In the genomic region with DNA sequence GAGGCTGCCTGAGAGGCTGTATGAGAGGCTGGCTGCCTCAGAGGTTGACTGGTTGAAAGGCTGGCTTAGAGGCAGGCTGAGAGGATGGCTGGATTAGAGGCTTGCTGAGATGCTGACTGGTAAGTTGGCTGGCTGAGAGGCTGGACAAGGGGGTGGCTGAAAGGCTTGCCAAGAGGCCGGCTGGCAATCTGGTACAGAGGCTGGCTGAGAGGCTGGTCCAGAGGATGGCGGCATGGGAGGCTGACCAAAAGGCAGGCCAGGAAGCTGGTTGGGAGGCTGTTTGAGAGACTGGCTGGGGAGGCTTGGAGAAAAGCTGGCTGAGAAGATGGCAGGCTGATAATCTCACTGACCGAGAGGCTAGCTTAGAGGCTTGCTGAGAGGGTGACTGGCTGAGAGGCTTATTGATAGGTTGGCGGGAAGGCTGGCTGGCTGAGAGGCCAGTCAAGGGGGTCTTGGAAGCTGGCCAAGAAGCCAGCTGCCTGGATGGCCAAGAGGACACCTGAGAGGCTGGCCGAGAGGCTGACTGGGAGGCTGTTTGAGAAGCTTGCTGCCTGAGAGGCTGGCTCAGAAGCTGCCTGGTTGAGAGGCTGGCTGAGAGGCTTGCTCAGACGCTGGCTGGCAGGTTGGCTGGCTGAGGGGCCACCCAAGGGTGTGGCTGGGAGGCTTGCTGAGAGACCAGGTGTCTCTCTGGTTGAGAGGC, we compare ENCODE assay signal across 1 cellular context.
TF ChIP-seq lines count a peak whose summit lies in the region.

No MANE protein-coding gene starts in this region.

TF ChIP-seq in HepG2, 621 proteins besides CTCF, POLR2A, EP300 and RAD21 (continued from another document and continues in another):
- no peak for TF ChIP-seq TBL1XR1 (IDR thresholded peaks at IDR 0.05; ENCODE audit: borderline replicate concordance, low read length, partially characterized antibody)
- TF ChIP-seq RFXANK (CRISPR knock-in tag; IDR thresholded peaks at IDR 0.05), result no peak
- TF ChIP-seq ZNF468 (CRISPR knock-in tag; IDR thresholded peaks at IDR 0.05), result no peak
- 0 out of 2 replicates have a peak, but pooled peaks have one; percentile 32 for TF ChIP-seq FOXO1 (CRISPR knock-in tag; IDR thresholded peaks at IDR 0.05)
- no peak for TF ChIP-seq RBAK (CRISPR knock-in tag; IDR thresholded peaks at IDR 0.05)
- TF ChIP-seq, protein P1, sequence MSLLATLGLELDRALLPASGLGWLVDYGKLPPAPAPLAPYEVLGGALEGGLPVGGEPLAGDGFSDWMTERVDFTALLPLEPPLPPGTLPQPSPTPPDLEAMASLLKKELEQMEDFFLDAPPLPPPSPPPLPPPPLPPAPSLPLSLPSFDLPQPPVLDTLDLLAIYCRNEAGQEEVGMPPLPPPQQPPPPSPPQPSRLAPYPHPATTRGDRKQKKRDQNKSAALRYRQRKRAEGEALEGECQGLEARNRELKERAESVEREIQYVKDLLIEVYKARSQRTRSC (CRISPR knock-in tag; IDR thresholded peaks at IDR 0.05; ENCODE audit: low read depth), result no peak
- TF ChIP-seq, protein P2, sequence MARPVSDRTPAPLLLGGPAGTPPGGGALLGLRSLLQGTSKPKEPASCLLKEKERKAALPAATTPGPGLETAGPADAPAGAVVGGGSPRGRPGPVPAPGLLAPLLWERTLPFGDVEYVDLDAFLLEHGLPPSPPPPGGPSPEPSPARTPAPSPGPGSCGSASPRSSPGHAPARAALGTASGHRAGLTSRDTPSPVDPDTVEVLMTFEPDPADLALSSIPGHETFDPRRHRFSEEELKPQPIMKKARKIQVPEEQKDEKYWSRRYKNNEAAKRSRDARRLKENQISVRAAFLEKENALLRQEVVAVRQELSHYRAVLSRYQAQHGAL (CRISPR knock-in tag; IDR thresholded peaks at IDR 0.05; ENCODE audit: not compliant biosample characterization), result no peak
- no peak for TF ChIP-seq NPAS2 (CRISPR knock-in tag; IDR thresholded peaks at IDR 0.05; ENCODE audit: borderline replicate concordance)
- TF ChIP-seq, protein P3, sequence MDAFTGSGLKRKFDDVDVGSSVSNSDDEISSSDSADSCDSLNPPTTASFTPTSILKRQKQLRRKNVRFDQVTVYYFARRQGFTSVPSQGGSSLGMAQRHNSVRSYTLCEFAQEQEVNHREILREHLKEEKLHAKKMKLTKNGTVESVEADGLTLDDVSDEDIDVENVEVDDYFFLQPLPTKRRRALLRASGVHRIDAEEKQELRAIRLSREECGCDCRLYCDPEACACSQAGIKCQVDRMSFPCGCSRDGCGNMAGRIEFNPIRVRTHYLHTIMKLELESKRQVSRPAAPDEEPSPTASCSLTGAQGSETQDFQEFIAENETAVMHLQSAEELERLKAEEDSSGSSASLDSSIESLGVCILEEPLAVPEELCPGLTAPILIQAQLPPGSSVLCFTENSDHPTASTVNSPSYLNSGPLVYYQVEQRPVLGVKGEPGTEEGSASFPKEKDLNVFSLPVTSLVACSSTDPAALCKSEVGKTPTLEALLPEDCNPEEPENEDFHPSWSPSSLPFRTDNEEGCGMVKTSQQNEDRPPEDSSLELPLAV (CRISPR knock-in tag; conservative IDR thresholded peaks at IDR 0.05; ENCODE audit: low read depth), result no peak
- TF ChIP-seq ZFYVE20 (CRISPR knock-in tag; IDR thresholded peaks at IDR 0.05; ENCODE audit: borderline replicate concordance, low read depth), result no peak
- TF ChIP-seq TGIF2 (CRISPR knock-in tag; IDR thresholded peaks at IDR 0.05), result no peak
- no peak for TF ChIP-seq ZNF264 (CRISPR knock-in tag; IDR thresholded peaks at IDR 0.05)
- 0 out of 4 replicates have a peak, but pooled peaks of 1 of the 2 experiments have one; percentile 2 for TF ChIP-seq NR2F1 (CRISPR knock-in tag; IDR thresholded peaks at IDR 0.05)
- no peak; the same call in 1 of the 2 replicates for TF ChIP-seq ZNF567 (CRISPR knock-in tag; IDR thresholded peaks at IDR 0.05; ENCODE audit: borderline replicate concordance)
- TF ChIP-seq ZBTB20 (CRISPR knock-in tag; IDR thresholded peaks at IDR 0.05; ENCODE audit: borderline replicate concordance, low read depth), result no peak
- no peak for TF ChIP-seq MAZ (IDR thresholded peaks at IDR 0.05; ENCODE audit: borderline replicate concordance, low read depth, low read length)
- TF ChIP-seq MAZ (CRISPR knock-in tag; IDR thresholded peaks at IDR 0.05; ENCODE audit: low read depth), result no peak
- peak; percentile 31; the same call in 1 of the 2 replicates for TF ChIP-seq ZFX (CRISPR knock-in tag; IDR thresholded peaks at IDR 0.05; ENCODE audit: low read depth)
- 0 out of 2 replicates have a peak, but pooled peaks have one; percentile 44 for TF ChIP-seq ZNF549 (CRISPR knock-in tag; IDR thresholded peaks at IDR 0.05)
- no peak for TF ChIP-seq ZNF883 (CRISPR knock-in tag; IDR thresholded peaks at IDR 0.05; ENCODE audit: not compliant biosample characterization)
- TF ChIP-seq TRIM24 (CRISPR knock-in tag; IDR thresholded peaks at IDR 0.05), result no peak
- no peak for TF ChIP-seq FOXK1 (CRISPR knock-in tag; IDR thresholded peaks at IDR 0.05; ENCODE audit: borderline replicate concordance, low read depth)
- no peak for TF ChIP-seq FOXP1 (IDR thresholded peaks at IDR 0.05)
- TF ChIP-seq FOXP1 (CRISPR knock-in tag; IDR thresholded peaks at IDR 0.05), result no peak
- no peak for TF ChIP-seq ZC3H13 (CRISPR knock-in tag; IDR thresholded peaks at IDR 0.05)
- TF ChIP-seq RARG (CRISPR knock-in tag; IDR thresholded peaks at IDR 0.05; ENCODE audit: low read depth), result no peak
- no peak for TF ChIP-seq ATF7-NPFF (CRISPR knock-in tag; IDR thresholded peaks at IDR 0.05; ENCODE audit: low read depth)
- TF ChIP-seq ZNF703 (CRISPR knock-in tag; IDR thresholded peaks at IDR 0.05; ENCODE audit: borderline replicate concordance), result 0 out of 2 replicates have a peak, but pooled peaks have one; percentile 9
- no peak for TF ChIP-seq ZFP36L2 (CRISPR knock-in tag; IDR thresholded peaks at IDR 0.05)
- no peak for TF ChIP-seq CC2D1A (CRISPR knock-in tag; IDR thresholded peaks at IDR 0.05)
- 0 out of 2 replicates have a peak, but pooled peaks have one; percentile 36 for TF ChIP-seq GLI4 (CRISPR knock-in tag; IDR thresholded peaks at IDR 0.05; ENCODE audit: borderline replicate concordance)
- TF ChIP-seq, protein P4, sequence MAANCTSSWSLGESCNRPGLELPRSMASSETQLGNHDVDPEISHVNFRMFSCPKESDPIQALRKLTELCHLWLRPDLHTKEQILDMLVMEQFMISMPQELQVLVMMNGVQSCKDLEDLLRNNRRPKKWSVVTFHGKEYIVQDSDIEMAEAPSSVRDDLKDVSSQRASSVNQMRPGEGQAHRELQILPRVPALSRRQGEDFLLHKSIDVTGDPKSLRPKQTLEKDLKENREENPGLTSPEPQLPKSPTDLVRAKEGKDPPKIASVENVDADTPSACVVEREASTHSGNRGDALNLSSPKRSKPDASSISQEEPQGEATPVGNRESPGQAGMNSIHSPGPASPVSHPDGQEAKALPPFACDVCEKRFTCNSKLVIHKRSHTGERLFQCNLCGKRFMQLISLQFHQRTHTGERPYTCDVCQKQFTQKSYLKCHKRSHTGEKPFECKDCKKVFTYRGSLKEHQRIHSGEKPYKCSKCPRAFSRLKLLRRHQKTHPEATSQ (CRISPR knock-in tag; IDR thresholded peaks at IDR 0.05; ENCODE audit: borderline replicate concordance), result no peak
- TF ChIP-seq BORCS8-MEF2B (CRISPR knock-in tag; IDR thresholded peaks at IDR 0.05), result no peak; the same call in 1 of the 2 replicates
- TF ChIP-seq CBX1 (IDR thresholded peaks at IDR 0.05; ENCODE audit: low read depth), result no peak
- TF ChIP-seq, protein P5, sequence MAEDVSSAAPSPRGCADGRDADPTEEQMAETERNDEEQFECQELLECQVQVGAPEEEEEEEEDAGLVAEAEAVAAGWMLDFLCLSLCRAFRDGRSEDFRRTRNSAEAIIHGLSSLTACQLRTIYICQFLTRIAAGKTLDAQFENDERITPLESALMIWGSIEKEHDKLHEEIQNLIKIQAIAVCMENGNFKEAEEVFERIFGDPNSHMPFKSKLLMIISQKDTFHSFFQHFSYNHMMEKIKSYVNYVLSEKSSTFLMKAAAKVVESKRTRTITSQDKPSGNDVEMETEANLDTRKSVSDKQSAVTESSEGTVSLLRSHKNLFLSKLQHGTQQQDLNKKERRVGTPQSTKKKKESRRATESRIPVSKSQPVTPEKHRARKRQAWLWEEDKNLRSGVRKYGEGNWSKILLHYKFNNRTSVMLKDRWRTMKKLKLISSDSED (CRISPR knock-in tag; IDR thresholded peaks at IDR 0.05), result no peak
- TF ChIP-seq, protein P6, sequence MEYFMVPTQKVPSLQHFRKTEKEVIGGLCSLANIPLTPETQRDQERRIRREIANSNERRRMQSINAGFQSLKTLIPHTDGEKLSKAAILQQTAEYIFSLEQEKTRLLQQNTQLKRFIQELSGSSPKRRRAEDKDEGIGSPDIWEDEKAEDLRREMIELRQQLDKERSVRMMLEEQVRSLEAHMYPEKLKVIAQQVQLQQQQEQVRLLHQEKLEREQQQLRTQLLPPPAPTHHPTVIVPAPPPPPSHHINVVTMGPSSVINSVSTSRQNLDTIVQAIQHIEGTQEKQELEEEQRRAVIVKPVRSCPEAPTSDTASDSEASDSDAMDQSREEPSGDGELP (IDR thresholded peaks at IDR 0.05; ENCODE audit: borderline replicate concordance, low read depth), result peak; percentile 89
- TF ChIP-seq DR1 (CRISPR knock-in tag; IDR thresholded peaks at IDR 0.05), result no peak
- TF ChIP-seq, protein P7, sequence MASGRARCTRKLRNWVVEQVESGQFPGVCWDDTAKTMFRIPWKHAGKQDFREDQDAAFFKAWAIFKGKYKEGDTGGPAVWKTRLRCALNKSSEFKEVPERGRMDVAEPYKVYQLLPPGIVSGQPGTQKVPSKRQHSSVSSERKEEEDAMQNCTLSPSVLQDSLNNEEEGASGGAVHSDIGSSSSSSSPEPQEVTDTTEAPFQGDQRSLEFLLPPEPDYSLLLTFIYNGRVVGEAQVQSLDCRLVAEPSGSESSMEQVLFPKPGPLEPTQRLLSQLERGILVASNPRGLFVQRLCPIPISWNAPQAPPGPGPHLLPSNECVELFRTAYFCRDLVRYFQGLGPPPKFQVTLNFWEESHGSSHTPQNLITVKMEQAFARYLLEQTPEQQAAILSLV (CRISPR knock-in tag; IDR thresholded peaks at IDR 0.05; ENCODE audit: borderline replicate concordance), result no peak; the same call in 1 of the 2 replicates
- no peak for TF ChIP-seq ZNF616 (CRISPR knock-in tag; IDR thresholded peaks at IDR 0.05; ENCODE audit: low read depth)
- TF ChIP-seq NFIB (CRISPR knock-in tag; IDR thresholded peaks at IDR 0.05; ENCODE audit: borderline replicate concordance), result no peak
- TF ChIP-seq SCMH1 (CRISPR knock-in tag; IDR thresholded peaks at IDR 0.05; ENCODE audit: borderline replicate concordance), result no peak
- TF ChIP-seq ZFP82 (CRISPR knock-in tag; IDR thresholded peaks at IDR 0.05; ENCODE audit: borderline replicate concordance), result no peak
- TF ChIP-seq, protein P8, sequence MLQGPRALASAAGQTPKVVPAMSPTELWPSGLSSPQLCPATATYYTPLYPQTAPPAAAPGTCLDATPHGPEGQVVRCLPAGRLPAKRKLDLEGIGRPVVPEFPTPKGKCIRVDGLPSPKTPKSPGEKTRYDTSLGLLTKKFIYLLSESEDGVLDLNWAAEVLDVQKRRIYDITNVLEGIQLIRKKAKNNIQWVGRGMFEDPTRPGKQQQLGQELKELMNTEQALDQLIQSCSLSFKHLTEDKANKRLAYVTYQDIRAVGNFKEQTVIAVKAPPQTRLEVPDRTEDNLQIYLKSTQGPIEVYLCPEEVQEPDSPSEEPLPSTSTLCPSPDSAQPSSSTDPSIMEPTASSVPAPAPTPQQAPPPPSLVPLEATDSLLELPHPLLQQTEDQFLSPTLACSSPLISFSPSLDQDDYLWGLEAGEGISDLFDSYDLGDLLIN (CRISPR knock-in tag; IDR thresholded peaks at IDR 0.05; ENCODE audit: borderline replicate concordance), result peak; percentile 77; the same call in 1 of the 2 replicates
- 0 out of 2 replicates have a peak, but pooled peaks have one; percentile 15 for TF ChIP-seq ZNF83 (CRISPR knock-in tag; IDR thresholded peaks at IDR 0.05; ENCODE audit: borderline replicate concordance)
- TF ChIP-seq, protein P9, sequence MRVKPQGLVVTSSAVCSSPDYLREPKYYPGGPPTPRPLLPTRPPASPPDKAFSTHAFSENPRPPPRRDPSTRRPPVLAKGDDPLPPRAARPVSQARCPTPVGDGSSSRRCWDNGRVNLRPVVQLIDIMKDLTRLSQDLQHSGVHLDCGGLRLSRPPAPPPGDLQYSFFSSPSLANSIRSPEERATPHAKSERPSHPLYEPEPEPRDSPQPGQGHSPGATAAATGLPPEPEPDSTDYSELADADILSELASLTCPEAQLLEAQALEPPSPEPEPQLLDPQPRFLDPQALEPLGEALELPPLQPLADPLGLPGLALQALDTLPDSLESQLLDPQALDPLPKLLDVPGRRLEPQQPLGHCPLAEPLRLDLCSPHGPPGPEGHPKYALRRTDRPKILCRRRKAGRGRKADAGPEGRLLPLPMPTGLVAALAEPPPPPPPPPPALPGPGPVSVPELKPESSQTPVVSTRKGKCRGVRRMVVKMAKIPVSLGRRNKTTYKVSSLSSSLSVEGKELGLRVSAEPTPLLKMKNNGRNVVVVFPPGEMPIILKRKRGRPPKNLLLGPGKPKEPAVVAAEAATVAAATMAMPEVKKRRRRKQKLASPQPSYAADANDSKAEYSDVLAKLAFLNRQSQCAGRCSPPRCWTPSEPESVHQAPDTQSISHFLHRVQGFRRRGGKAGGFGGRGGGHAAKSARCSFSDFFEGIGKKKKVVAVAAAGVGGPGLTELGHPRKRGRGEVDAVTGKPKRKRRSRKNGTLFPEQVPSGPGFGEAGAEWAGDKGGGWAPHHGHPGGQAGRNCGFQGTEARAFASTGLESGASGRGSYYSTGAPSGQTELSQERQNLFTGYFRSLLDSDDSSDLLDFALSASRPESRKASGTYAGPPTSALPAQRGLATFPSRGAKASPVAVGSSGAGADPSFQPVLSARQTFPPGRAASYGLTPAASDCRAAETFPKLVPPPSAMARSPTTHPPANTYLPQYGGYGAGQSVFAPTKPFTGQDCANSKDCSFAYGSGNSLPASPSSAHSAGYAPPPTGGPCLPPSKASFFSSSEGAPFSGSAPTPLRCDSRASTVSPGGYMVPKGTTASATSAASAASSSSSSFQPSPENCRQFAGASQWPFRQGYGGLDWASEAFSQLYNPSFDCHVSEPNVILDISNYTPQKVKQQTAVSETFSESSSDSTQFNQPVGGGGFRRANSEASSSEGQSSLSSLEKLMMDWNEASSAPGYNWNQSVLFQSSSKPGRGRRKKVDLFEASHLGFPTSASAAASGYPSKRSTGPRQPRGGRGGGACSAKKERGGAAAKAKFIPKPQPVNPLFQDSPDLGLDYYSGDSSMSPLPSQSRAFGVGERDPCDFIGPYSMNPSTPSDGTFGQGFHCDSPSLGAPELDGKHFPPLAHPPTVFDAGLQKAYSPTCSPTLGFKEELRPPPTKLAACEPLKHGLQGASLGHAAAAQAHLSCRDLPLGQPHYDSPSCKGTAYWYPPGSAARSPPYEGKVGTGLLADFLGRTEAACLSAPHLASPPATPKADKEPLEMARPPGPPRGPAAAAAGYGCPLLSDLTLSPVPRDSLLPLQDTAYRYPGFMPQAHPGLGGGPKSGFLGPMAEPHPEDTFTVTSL (CRISPR knock-in tag; IDR thresholded peaks at IDR 0.05; ENCODE audit: borderline replicate concordance), result no peak
- TF ChIP-seq GTF3A (CRISPR knock-in tag; conservative IDR thresholded peaks at IDR 0.05), result no peak
- no peak for TF ChIP-seq NCOR1 (IDR thresholded peaks at IDR 0.05; ENCODE audit: borderline replicate concordance, low read length)
- TF ChIP-seq ZBTB7B (CRISPR knock-in tag; IDR thresholded peaks at IDR 0.05), result no peak
- TF ChIP-seq ZNF577 (CRISPR knock-in tag; IDR thresholded peaks at IDR 0.05; ENCODE audit: borderline replicate concordance, low read depth), result no peak
